ENCODE assay signal across 1 cellular context in genomic region chr20:57468523-57469417, GRCh38.
TF ChIP-seq lines count a peak whose summit lies in the region.

No MANE protein-coding gene starts in this region.

TF ChIP-seq in HepG2, 621 proteins besides CTCF, POLR2A, EP300 and RAD21:
- TF ChIP-seq CEBPB (IDR thresholded peaks at IDR 0.05; ENCODE audit: borderline replicate concordance, low read depth, low read length): peak; percentile 38; the same call in 1 of the 2 replicates
- TF ChIP-seq ZNF687 (CRISPR knock-in tag; IDR thresholded peaks at IDR 0.05): no peak
